In the genomic region with DNA sequence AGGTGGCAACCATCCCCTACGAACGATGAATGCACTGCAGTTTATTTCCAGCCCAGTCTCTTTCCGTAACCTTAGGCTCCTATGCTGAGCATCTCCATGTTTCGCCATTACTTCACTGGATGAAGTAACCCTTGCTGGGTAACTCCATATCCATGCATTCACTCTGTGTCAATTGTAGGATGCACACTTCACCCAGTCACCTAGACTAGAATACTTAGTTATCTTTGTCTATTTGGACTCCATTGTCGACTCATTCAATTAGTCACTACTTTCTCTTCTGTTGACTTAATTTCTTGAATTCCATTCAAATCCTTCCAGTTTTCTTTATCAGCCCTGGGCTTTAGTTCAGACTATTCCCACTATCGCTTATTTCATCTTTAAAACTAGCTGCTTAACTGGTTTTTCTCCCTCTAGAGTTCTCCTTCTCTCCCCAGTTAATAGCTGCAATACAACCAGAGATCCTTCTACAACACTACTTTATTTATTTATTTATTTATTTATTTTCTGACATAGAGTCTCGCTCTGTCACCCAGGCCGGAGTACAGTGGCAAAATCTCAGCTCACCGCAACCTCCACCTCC, we compare ENCODE assay signal across 17 cellular contexts.
DNase-seq lines count a peak whose midpoint lies in the region; ATAC-seq, FAIRE-seq and TF ChIP-seq lines count a peak whose summit lies in the region.
"Had no signal": no experiment of that assay in that cellular context is flagged by ENCODE, and none has a peak within 500 bp of the region (broad histone marks: within the 10 kb centered on the region; RNA-seq: fewer than 3 reads in every experiment).

No MANE protein-coding gene starts in this region.

- FAIRE-seq in astrocyte (lab: Jason Lieb, UNC) (no peak), urothelium cell line (lab: Jason Lieb, UNC) (peak; percentile 62)
- FAIRE-seq: HTR-8/SVneo, pancreas had no signal

- H3K36me3 ChIP-seq in SK-N-SH (replicated peaks in 1 of 2; ENCODE audit: control insufficient read depth in 1 of 2, insufficient read depth in 2 of 2, low read length in 1 of 2) (no peaks in the 10 kb centered on the region), astrocyte (ENCODE audit: insufficient read depth, low read length) (no peaks in the 10 kb centered on the region), hepatocyte (replicated peaks; ENCODE audit: insufficient read depth, low read depth) (no peaks in the 10 kb centered on the region)
- H3K36me3 ChIP-seq: gastrocnemius medialis, pancreas had no signal

- CTCF ChIA-PET in SK-N-SH (lab: Yijun Ruan, JAX), result interaction anchor here (1.4 kb wide), 1 partner anchor 53 kb away, joined by 3 read pairs; no protein-coding TSS in a partner anchor

- H3K4me3 ChIP-seq in SK-N-SH (ENCODE audit: low read depth in 2 of 2, low read length in 1 of 2) (no peak overlapping the region), astrocyte (ENCODE audit: insufficient read depth, low read depth, low read length) (no peak overlapping the region), hepatocyte (no peak overlapping the region)
- H3K4me3 ChIP-seq: gastrocnemius medialis, pancreas had no signal

- TF ChIP-seq EP300 in SK-N-SH (IDR thresholded peaks at IDR 0.05; ENCODE audit: borderline replicate concordance in 1 of 2, low read depth in 1 of 2, low read length in 1 of 2), result no peak

- H3K4me1 ChIP-seq in SK-N-SH (ENCODE audit: control insufficient read depth in 1 of 2, insufficient read depth in 2 of 2, low read depth in 1 of 2, low read length in 1 of 2) (peaks cover 0 to 13% of the 10 kb centered on the region in 2 experiments; a peak in 3 of 4 replicates), astrocyte (ENCODE audit: insufficient read depth, low read length) (peaks cover 3% of the 10 kb centered on the region), hepatocyte (ENCODE audit: insufficient read depth) (peaks cover 8% of the 10 kb centered on the region)
- H3K4me1 ChIP-seq: gastrocnemius medialis, pancreas had no signal

- no peak for ATAC-seq in SK-N-SH treated with all-trans-retinoic acid at 6 μM for 48 hours
- ATAC-seq: gastrocnemius medialis, pancreas had no signal

- no peak overlapping the region for H3K9ac ChIP-seq in SK-N-SH
- H3K9ac ChIP-seq in astrocyte (ENCODE audit: low read length), result no peak overlapping the region

- H3K27me3 ChIP-seq in SK-N-SH (ENCODE audit: insufficient read depth) (no peaks in the 10 kb centered on the region), astrocyte (ENCODE audit: insufficient read depth, low read length) (no peaks in the 10 kb centered on the region), hepatocyte (no peaks in the 10 kb centered on the region)
- H3K27me3 ChIP-seq: gastrocnemius medialis, pancreas had no signal

- TF ChIP-seq RAD21 in SK-N-SH (IDR thresholded peaks at IDR 0.05; ENCODE audit: low read length), result no peak

- peak overlapping the region in 1 of 2 experiments; percentile 44; a peak in 2 of 4 replicates for H3K27ac ChIP-seq in SK-N-SH (ENCODE audit: low read depth in 2 of 2, low read length in 1 of 2)
- no peak overlapping the region for H3K27ac ChIP-seq in astrocyte (ENCODE audit: low read depth, low read length)
- H3K27ac ChIP-seq in hepatocyte, result peak overlapping the region; percentile 24
- H3K27ac ChIP-seq: pancreas had no signal

- H3K36me3 Mint-ChIP-seq in astrocyte (ENCODE audit: low read depth, unreplicated experiment), result no peaks in the 10 kb centered on the region
- no peaks in the 10 kb centered on the region for H3K36me3 Mint-ChIP-seq in activated T-cell treated with anti-CD3 and anti-CD28 coated beads, Interleukin-2, amount 50 U/mL, for 24 hours (ENCODE audit: low read depth)

- no peak overlapping the region for H3K4me3 Mint-ChIP-seq in astrocyte (ENCODE audit: unreplicated experiment)
- no peak overlapping the region for H3K4me3 Mint-ChIP-seq in activated T-cell treated with anti-CD3 and anti-CD28 coated beads, Interleukin-2, amount 50 U/mL, for 24 hours
- H3K4me3 Mint-ChIP-seq: activated B cell treated with CpG ODN at 0.5 μM for 24 hours had no signal

- DNase-seq in SK-N-SH (no peak), astrocyte (ENCODE audit: low read depth) (peak; percentile 69), hepatocyte (ENCODE audit: low spot score) (no peak), urothelium cell line (ENCODE audit: low spot score) (no peak), COLO668 (lab: John Stamatoyannopoulos, UW; ENCODE audit: unreplicated experiment) (no peak)
- DNase-seq in effector CD4-positive, alpha-beta T cell, result no peak
- no peak for DNase-seq in activated T-cell treated with anti-CD3 and anti-CD28 coated beads, Interleukin-2, amount 50 U/mL, for 24 hours
- DNase-seq: 8988T; activated B cell treated with CpG ODN at 0.5 μM for 24 hours; activated effector memory CD4-positive, alpha-beta T cell treated with anti-CD3 and anti-CD28 coated beads, Interleukin-2, amount 50 U/mL, for 16 hours; gastrocnemius medialis; NCI-H2081; NCI-H69; pancreas; T-helper 1 cell had no signal

- no peak overlapping the region for H3K4me2 ChIP-seq in SK-N-SH
- H3K4me2 ChIP-seq in astrocyte (ENCODE audit: low read length), result no peak overlapping the region
- no peak overlapping the region for H3K4me2 ChIP-seq in hepatocyte

- H3K4me1 Mint-ChIP-seq in astrocyte (ENCODE audit: low read depth, unreplicated experiment), result peaks cover 19% of the 10 kb centered on the region
- no peaks in the 10 kb centered on the region for H3K4me1 Mint-ChIP-seq in activated T-cell treated with anti-CD3 and anti-CD28 coated beads, Interleukin-2, amount 50 U/mL, for 24 hours (ENCODE audit: low read depth)
- H3K4me1 Mint-ChIP-seq: activated B cell treated with CpG ODN at 0.5 μM for 24 hours had no signal

- H3K9me2 ChIP-seq in SK-N-SH, result no peaks in the 10 kb centered on the region
- H3K9me2 ChIP-seq in hepatocyte (replicated peaks; ENCODE audit: insufficient read depth), result no peaks in the 10 kb centered on the region

- H3K9me3 Mint-ChIP-seq in astrocyte (ENCODE audit: unreplicated experiment), result no peaks in the 10 kb centered on the region
- peaks cover 4% of the 10 kb centered on the region for H3K9me3 Mint-ChIP-seq in activated T-cell treated with anti-CD3 and anti-CD28 coated beads, Interleukin-2, amount 50 U/mL, for 24 hours
- H3K9me3 Mint-ChIP-seq: activated B cell treated with CpG ODN at 0.5 μM for 24 hours had no signal

- H3K27ac Mint-ChIP-seq in astrocyte (ENCODE audit: unreplicated experiment), result no peak overlapping the region
- H3K27ac Mint-ChIP-seq in activated T-cell treated with anti-CD3 and anti-CD28 coated beads, Interleukin-2, amount 50 U/mL, for 24 hours, result no peak overlapping the region
- H3K27ac Mint-ChIP-seq: activated B cell treated with CpG ODN at 0.5 μM for 24 hours had no signal

- H2AFZ ChIP-seq in SK-N-SH (ENCODE audit: low read depth), result no peak overlapping the region
- no peak overlapping the region for H2AFZ ChIP-seq in astrocyte (ENCODE audit: low read depth, low read length)
- H2AFZ ChIP-seq in hepatocyte, result no peak overlapping the region

- H3K9me3 ChIP-seq in SK-N-SH (no peaks in the 10 kb centered on the region), astrocyte (ENCODE audit: insufficient read depth, low read depth, low read length) (no peaks in the 10 kb centered on the region), hepatocyte (ENCODE audit: low read depth) (no peaks in the 10 kb centered on the region)
- H3K9me3 ChIP-seq: gastrocnemius medialis, pancreas had no signal

- H4K20me1 ChIP-seq in SK-N-SH (ENCODE audit: insufficient read depth) (no peaks in the 10 kb centered on the region), astrocyte (ENCODE audit: insufficient read depth, low read length) (no peaks in the 10 kb centered on the region), hepatocyte (ENCODE audit: insufficient read depth, poor library complexity, severe bottlenecking) (no peaks in the 10 kb centered on the region)

- H3K27me3 Mint-ChIP-seq in astrocyte (ENCODE audit: low read depth, unreplicated experiment), result no peaks in the 10 kb centered on the region
- H3K27me3 Mint-ChIP-seq in activated T-cell treated with anti-CD3 and anti-CD28 coated beads, Interleukin-2, amount 50 U/mL, for 24 hours, result no peaks in the 10 kb centered on the region
- H3K27me3 Mint-ChIP-seq: activated B cell treated with CpG ODN at 0.5 μM for 24 hours had no signal

- H3F3A ChIP-seq in SK-N-SH (replicated peaks; ENCODE audit: insufficient read depth), result peaks cover 9% of the 10 kb centered on the region

- WGBS in SK-N-SH (ENCODE audit: low lambda C conversion rate), result 81% methylated on average over 9 of the region's 9 CpGs
- WGBS in hepatocyte (ENCODE audit: low lambda C conversion rate, missing lambda C conversion rate), result 81% methylated on average over 9 of the region's 9 CpGs

- H3K79me2 ChIP-seq in SK-N-SH (ENCODE audit: insufficient read depth) (no peaks in the 10 kb centered on the region), astrocyte (ENCODE audit: insufficient read depth, low read length) (no peaks in the 10 kb centered on the region), hepatocyte (no peaks in the 10 kb centered on the region)

- POLR2A ChIA-PET in SK-N-SH (lab: Yijun Ruan, JAX), result no interaction called here

- no peak for TF ChIP-seq CTCF in SK-N-SH (IDR thresholded peaks at IDR 0.05)
- TF ChIP-seq CTCF in astrocyte (IDR thresholded peaks at IDR 0.05; ENCODE audit: insufficient read depth, low read depth, low read length), result no peak
- no peak for TF ChIP-seq CTCF in hepatocyte (IDR thresholded peaks at IDR 0.05; ENCODE audit: poor library complexity)

TF ChIP-seq in SK-N-SH, 30 proteins besides CTCF, POLR2A, EP300 and RAD21:
- TF ChIP-seq RXRA (IDR thresholded peaks at IDR 0.05; ENCODE audit: borderline replicate concordance, low read depth) (no peak), FOSL2 (IDR thresholded peaks at IDR 0.05; ENCODE audit: borderline replicate concordance, low read depth) (peak; percentile 28; the same call in 1 of the 2 replicates)
TF ChIP-seq in SK-N-SH: peak in this region for 1.

TF ChIP-seq in SK-N-SH treated with all-trans-retinoic acid at 6 μM for 48 hours, 23 proteins besides CTCF, POLR2A, EP300 and RAD21 (continues in another document):
- TF ChIP-seq ISL1 (CRISPR knock-in tag; IDR thresholded peaks at IDR 0.05), result no peak
